In the genomic region with DNA sequence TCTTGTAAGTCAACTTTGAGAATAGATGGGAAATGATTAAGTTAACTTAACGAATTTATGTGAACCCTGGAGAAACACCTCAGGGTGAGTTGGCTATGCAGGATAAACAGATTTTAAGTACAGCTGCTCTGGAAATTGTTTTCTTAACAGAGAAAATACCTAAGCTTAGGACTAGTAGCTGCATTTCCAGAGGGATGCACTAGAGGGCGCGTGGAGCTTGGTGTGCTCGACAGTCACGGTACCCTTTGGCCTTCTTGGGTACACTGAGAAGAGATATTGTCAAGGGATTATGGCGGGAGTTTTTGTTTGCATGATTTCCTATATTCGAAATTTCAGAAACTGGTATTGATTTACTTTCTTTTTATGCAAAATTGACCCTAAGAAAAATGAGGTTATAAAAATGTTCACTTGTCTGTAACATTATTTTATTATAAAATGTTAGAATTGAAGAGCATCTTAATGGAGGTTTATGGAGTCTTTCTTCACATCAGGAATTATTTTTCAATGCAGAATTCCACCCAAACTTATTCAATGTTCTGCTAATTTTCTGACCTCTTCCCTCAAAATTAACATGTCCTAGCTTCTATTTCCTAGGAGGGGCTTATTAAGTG, we compare ENCODE assay signal across 1 cellular context.
TF ChIP-seq lines count a peak whose summit lies in the region.

No MANE protein-coding gene starts in this region.

TF ChIP-seq in IMR-90, 13 proteins besides CTCF, POLR2A, EP300 and RAD21:
- TF ChIP-seq SMC3 (IDR thresholded peaks at IDR 0.05; ENCODE audit: low read depth, low read length) = peak; percentile 28
- no peak for TF ChIP-seq NFE2L2 (IDR thresholded peaks at IDR 0.05; ENCODE audit: low read depth, low read length)
TF ChIP-seq in IMR-90: peak in this region for 1.
